25 cellular contexts compared by ENCODE assay signal in genomic region chr22:33707581-33707980, GRCh38.
"Had no signal": no experiment of that assay in that cellular context is flagged by ENCODE, and none has a peak within 500 bp of the region (broad histone marks: within the 10 kb centered on the region; RNA-seq: fewer than 3 reads in every experiment).

No MANE protein-coding gene starts in this region.

- H3K27ac ChIP-seq: coronary artery, esophagus muscularis mucosa, foreskin keratinocyte, gastroesophageal sphincter, heart right ventricle, ovary, right atrium auricular region, sigmoid colon, thoracic aorta, tibial nerve, upper lobe of right lung, uterus had no signal

- H3K4me3 Mint-ChIP-seq: naive thymus-derived CD8-positive, alpha-beta T cell; nephron progenitor cell; stimulated activated memory B cell treated with anti-CD40 and anti-IgM and Interleukin-4, amounts not matched to agents 10 μg/mL and 1 μg/mL and 100 μg/mL, for 72 hours had no signal

- DNase-seq: dermis blood vessel endothelial cell; effector memory CD4-positive, alpha-beta T cell; foreskin keratinocyte; heart right ventricle; islet precursor cell; kidney glomerular epithelial cell; mesenchymal stem cell; midbrain; naive thymus-derived CD8-positive, alpha-beta T cell; nephron progenitor cell; ovary; sigmoid colon; stimulated activated CD4-positive, alpha-beta T cell treated with anti-CD3 and anti-CD28 coated beads, Interleukin-2, amount 100 ng/mL, for 24 hours; stimulated activated CD4-positive, alpha-beta T cell treated with anti-CD3 and anti-CD28 coated beads, Interleukin-4, amount 100 ng/mL, for 4 hours; stimulated activated naive CD8-positive, alpha-beta T cell treated with anti-CD3 and anti-CD28 coated beads, Interleukin-15, Interleukin-2, amounts not matched to agents 100 U/mL and 50 U/mL, for 24 hours; substantia nigra; upper lobe of right lung; uterus had no signal

- H3K27me3 ChIP-seq: esophagus muscularis mucosa, foreskin keratinocyte, gastroesophageal sphincter, heart right ventricle, ovary, right atrium auricular region, sigmoid colon, tibial nerve, upper lobe of right lung, uterus had no signal

- H3K36me3 ChIP-seq: esophagus muscularis mucosa, gastroesophageal sphincter, heart right ventricle, ovary, right atrium auricular region, sigmoid colon, thoracic aorta, upper lobe of right lung, uterus had no signal

- H3K27me3 Mint-ChIP-seq: stimulated activated memory B cell treated with anti-CD40 and anti-IgM and Interleukin-4, amounts not matched to agents 10 μg/mL and 1 μg/mL and 100 μg/mL, for 72 hours had no signal

- H3K4me1 Mint-ChIP-seq: stimulated activated memory B cell treated with anti-CD40 and anti-IgM and Interleukin-4, amounts not matched to agents 10 μg/mL and 1 μg/mL and 100 μg/mL, for 72 hours had no signal

- ATAC-seq: foreskin keratinocyte; gastroesophageal sphincter; naive thymus-derived CD8-positive, alpha-beta T cell; stimulated activated memory B cell treated with anti-CD40 and anti-IgM and Interleukin-4, amounts not matched to agents 10 μg/mL and 1 μg/mL and 100 μg/mL, for 72 hours; stimulated activated naive CD8-positive, alpha-beta T cell treated with anti-CD3 and anti-CD28 coated beads, Interleukin-15, Interleukin-2, amounts not matched to agents 100 U/mL and 50 U/mL, for 24 hours; upper lobe of right lung had no signal

- H3K27ac Mint-ChIP-seq: naive thymus-derived CD8-positive, alpha-beta T cell; nephron progenitor cell; stimulated activated memory B cell treated with anti-CD40 and anti-IgM and Interleukin-4, amounts not matched to agents 10 μg/mL and 1 μg/mL and 100 μg/mL, for 72 hours had no signal

- H3K4me3 ChIP-seq: coronary artery, esophagus muscularis mucosa, gastroesophageal sphincter, heart right ventricle, ovary, right atrium auricular region, sigmoid colon, thoracic aorta, tibial nerve, upper lobe of right lung, uterus had no signal

- H3K9me3 ChIP-seq: ovary, upper lobe of right lung, uterus had no signal

- H3K4me1 ChIP-seq: foreskin keratinocyte, gastroesophageal sphincter, right atrium auricular region, upper lobe of right lung, uterus had no signal
